ENCODE assay signal across 9 cellular contexts in the genomic region with DNA sequence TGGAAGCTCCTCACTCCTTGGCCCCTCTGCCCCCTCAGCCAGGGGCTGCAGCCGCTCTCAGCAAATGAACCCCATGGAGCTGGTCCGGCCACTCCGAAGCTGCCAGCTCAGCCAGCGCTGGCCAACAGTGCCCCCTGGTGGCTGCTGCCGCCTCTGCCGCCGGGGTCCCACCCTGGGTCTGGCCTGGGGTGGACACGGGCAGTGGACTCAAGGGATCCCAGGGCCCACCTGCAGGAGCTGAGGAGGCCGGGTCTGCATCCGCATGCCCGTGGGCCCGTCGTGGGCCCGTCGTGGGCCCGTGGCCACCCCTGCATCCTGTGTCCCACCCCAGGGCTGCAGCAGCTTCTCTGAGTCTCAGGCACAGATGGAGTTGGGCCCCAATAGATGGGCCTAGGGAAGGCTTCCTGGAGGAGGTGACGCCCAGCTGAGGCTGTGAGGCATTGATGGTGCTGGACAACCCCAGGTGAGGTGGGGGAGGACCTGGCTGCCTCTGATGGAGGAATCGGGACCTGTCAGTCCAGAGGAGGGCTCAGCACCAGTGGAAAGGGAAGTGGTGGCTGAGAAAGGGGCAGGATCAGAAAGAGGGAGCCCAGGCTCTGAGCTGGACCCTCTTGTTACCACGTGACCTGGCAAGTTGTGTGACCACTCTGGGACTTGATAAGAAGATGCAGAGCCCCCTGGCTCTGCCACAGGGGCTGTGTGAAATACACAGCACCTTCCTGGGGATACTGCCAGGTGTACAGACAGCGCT.
DNase-seq lines count a peak whose midpoint lies in the region; ATAC-seq and TF ChIP-seq lines count a peak whose summit lies in the region.
"Had no signal": no experiment of that assay in that cellular context is flagged by ENCODE, and none has a peak within 500 bp of the region (broad histone marks: within the 10 kb centered on the region; RNA-seq: fewer than 3 reads in every experiment).

No MANE protein-coding gene starts in this region.

- H3K79me2 ChIP-seq in neural progenitor cell (ENCODE audit: low read depth) = no peaks in the 10 kb centered on the region

- no peaks in the 10 kb centered on the region for H3K36me3 ChIP-seq in neural progenitor cell
- no peaks in the 10 kb centered on the region for H3K36me3 ChIP-seq in stomach

- H3K4me3 ChIP-seq in neural progenitor cell = peak overlapping the region; percentile 30
- no peak overlapping the region for H3K4me3 ChIP-seq in stomach

- 12 to 27% (median 17%) methylated on average over 11 to 20 of the region's 20 CpGs for WGBS in stomach, 5 donors

- no peaks in the 10 kb centered on the region for H3K9me3 Mint-ChIP-seq in activated CD4-positive, alpha-beta memory T cell treated with anti-CD3 and anti-CD28 coated beads for 36 hours
- no peaks in the 10 kb centered on the region for H3K9me3 Mint-ChIP-seq in neural progenitor cell
- H3K9me3 Mint-ChIP-seq: activated naive CD4-positive, alpha-beta T cell treated with anti-CD3 and anti-CD28 coated beads, Interleukin-2, amount 50 U/mL, for 24 hours had no signal

- H3K36me3 Mint-ChIP-seq in activated CD4-positive, alpha-beta memory T cell treated with anti-CD3 and anti-CD28 coated beads for 36 hours = no peaks in the 10 kb centered on the region
- H3K36me3 Mint-ChIP-seq in neural progenitor cell = no peaks in the 10 kb centered on the region
- H3K36me3 Mint-ChIP-seq: activated naive CD4-positive, alpha-beta T cell treated with anti-CD3 and anti-CD28 coated beads, Interleukin-2, amount 50 U/mL, for 24 hours had no signal

- CTCF ChIA-PET in GM10248 (lab: Yijun Ruan, JAX) = interaction anchor here (0.7 to 2.6 kb wide), 11 partner anchors 9 to 258 kb away, joined by 3 to 12 read pairs (median 4); no protein-coding TSS in a partner anchor
- CTCF ChIA-PET in activated CD4-positive, alpha-beta memory T cell treated with anti-CD3 and anti-CD28 coated beads for 36 hours (lab: Charles Lee) = interaction anchor here (0.7 to 3.7 kb wide), 16 partner anchors 9 to 522 kb away, joined by 3 to 28 read pairs (median 4); no protein-coding TSS in a partner anchor

- H3K4me2 ChIP-seq in neural progenitor cell = peak overlapping the region; percentile 68

- DNase-seq in GM10248 (ENCODE audit: extremely low spot score) = no peak
- peak; percentile 59 for DNase-seq in NAMALWA (ENCODE audit: low spot score)
- peak; percentile 69 for DNase-seq in activated CD4-positive, alpha-beta memory T cell treated with anti-CD3 and anti-CD28 coated beads for 36 hours
- DNase-seq in erythroblast (lab: John Stamatoyannopoulos, UW) = peak; percentile 42 to 68
- DNase-seq in neural progenitor cell (ENCODE audit: low spot score) = peak; percentile 89
- DNase-seq in stomach = peak; percentile 40

- H3K4me3 Mint-ChIP-seq in activated CD4-positive, alpha-beta memory T cell treated with anti-CD3 and anti-CD28 coated beads for 36 hours = no peak overlapping the region
- peak overlapping the region; percentile 58 for H3K4me3 Mint-ChIP-seq in neural progenitor cell
- H3K4me3 Mint-ChIP-seq: activated naive CD4-positive, alpha-beta T cell treated with anti-CD3 and anti-CD28 coated beads, Interleukin-2, amount 50 U/mL, for 24 hours had no signal

- POLR2A ChIA-PET in GM10248 (lab: Yijun Ruan, JAX) = no interaction called here
- POLR2A ChIA-PET in activated CD4-positive, alpha-beta memory T cell treated with anti-CD3 and anti-CD28 coated beads for 36 hours (lab: Charles Lee) = no interaction called here

- TF ChIP-seq POLR2A in erythroblast (IDR thresholded peaks at IDR 0.05; ENCODE audit: low read length) (no peak), stomach (IDR thresholded peaks at IDR 0.05) (no peak)

- no peak for TF ChIP-seq EP300 in stomach (IDR thresholded peaks at IDR 0.05)

- ATAC-seq in GM19467 (IDR thresholded peaks at IDR 0.05; ENCODE audit: unreplicated experiment) (no peak), GM21737 (IDR thresholded peaks at IDR 0.05; ENCODE audit: unreplicated experiment) (no peak)

- peak overlapping the region; percentile 85 for H2AFZ ChIP-seq in neural progenitor cell (replicated peaks)

- H3K27me3 ChIP-seq in neural progenitor cell = no peaks in the 10 kb centered on the region
- H3K27me3 ChIP-seq in stomach = peaks cover 0 to 84% (median 32%) of the 10 kb centered on the region in 3 donors

- no peak overlapping the region for H3K27ac Mint-ChIP-seq in activated CD4-positive, alpha-beta memory T cell treated with anti-CD3 and anti-CD28 coated beads for 36 hours
- no peak overlapping the region for H3K27ac Mint-ChIP-seq in neural progenitor cell
- H3K27ac Mint-ChIP-seq: activated naive CD4-positive, alpha-beta T cell treated with anti-CD3 and anti-CD28 coated beads, Interleukin-2, amount 50 U/mL, for 24 hours had no signal

- intact Hi-C loops in activated CD4-positive, alpha-beta memory T cell treated with anti-CD3 and anti-CD28 coated beads for 36 hours (cut with micrococcal nuclease) = no loop called here
- intact Hi-C loops in stomach (cut with DNase I; ENCODE audit: low total_unique reads) = loop anchor here (10.0 kb wide), 1 partner anchor 731 kb away; no protein-coding TSS in a partner anchor

- TF ChIP-seq CTCF in GM10248 (IDR thresholded peaks at IDR 0.05; ENCODE audit: control extremely low read depth, extremely low read depth, low read depth, missing control alignments) = peak; percentile 81
- TF ChIP-seq CTCF in neural progenitor cell (IDR thresholded peaks at IDR 0.05) = peak; percentile 96
- peak in 5 of 7 experiments; percentile 45 to 79 (median 72) for TF ChIP-seq CTCF in stomach (IDR thresholded peaks at IDR 0.05)

- no peaks in the 10 kb centered on the region for H3K4me1 Mint-ChIP-seq in activated CD4-positive, alpha-beta memory T cell treated with anti-CD3 and anti-CD28 coated beads for 36 hours (ENCODE audit: low read depth)
- H3K4me1 Mint-ChIP-seq in neural progenitor cell = peaks cover 3% of the 10 kb centered on the region
- H3K4me1 Mint-ChIP-seq: activated naive CD4-positive, alpha-beta T cell treated with anti-CD3 and anti-CD28 coated beads, Interleukin-2, amount 50 U/mL, for 24 hours had no signal

- no peak overlapping the region for H3K9ac ChIP-seq in neural progenitor cell

- H3K27ac ChIP-seq in neural progenitor cell (no peak overlapping the region), stomach (no peak overlapping the region)

- H3K4me1 ChIP-seq in neural progenitor cell (peaks cover 3% of the 10 kb centered on the region), stomach (peaks cover 0 to 8% (median 3%) of the 10 kb centered on the region in 4 donors)

- no peaks in the 10 kb centered on the region for H3F3A ChIP-seq in neural progenitor cell (ENCODE audit: low read depth)

- no peaks in the 10 kb centered on the region for H4K20me1 ChIP-seq in neural progenitor cell (ENCODE audit: low read depth)

- H3K9me3 ChIP-seq in neural progenitor cell (ENCODE audit: low read depth) (no peaks in the 10 kb centered on the region), stomach (no peaks in the 10 kb centered on the region)

- peaks cover 18% of the 10 kb centered on the region for H3K27me3 Mint-ChIP-seq in activated CD4-positive, alpha-beta memory T cell treated with anti-CD3 and anti-CD28 coated beads for 36 hours
- peaks cover 7% of the 10 kb centered on the region for H3K27me3 Mint-ChIP-seq in neural progenitor cell (ENCODE audit: insufficient read depth, low read depth)
